In genomic region chr1:246587032-246587431, GRCh38 we compare ENCODE assay signal across 2 cellular contexts.
TF ChIP-seq lines count a peak whose summit lies in the region.

No MANE protein-coding gene starts in this region.

TF ChIP-seq in IMR-90, 13 proteins besides CTCF, POLR2A, EP300 and RAD21 (continued from another document):
- TF ChIP-seq RCOR1 (IDR thresholded peaks at IDR 0.05; ENCODE audit: insufficient replicate concordance, low read length) (no peak), CHD1 (IDR thresholded peaks at IDR 0.05; ENCODE audit: low read depth, low read length) (no peak), RFX5 (IDR thresholded peaks at IDR 0.05; ENCODE audit: low read depth, low read length) (no peak), MXI1 (IDR thresholded peaks at IDR 0.05; ENCODE audit: borderline replicate concordance, low read depth, low read length) (no peak), USF2 (IDR thresholded peaks at IDR 0.05; ENCODE audit: low read depth, low read length) (no peak), ELK1 (IDR thresholded peaks at IDR 0.05; ENCODE audit: borderline replicate concordance, low read depth, low read length) (no peak), MAFK (IDR thresholded peaks at IDR 0.05; ENCODE audit: low read depth, low read length) (no peak), BHLHE40 (IDR thresholded peaks at IDR 0.05; ENCODE audit: low read depth, low read length) (no peak), SMC3 (IDR thresholded peaks at IDR 0.05; ENCODE audit: low read depth, low read length) (no peak), FOS (IDR thresholded peaks at IDR 0.05; ENCODE audit: low read depth, low read length) (no peak), MAZ (IDR thresholded peaks at IDR 0.05; ENCODE audit: borderline replicate concordance, low read depth, low read length) (no peak)

TF ChIP-seq in SK-N-SH treated with all-trans-retinoic acid at 6 μM for 48 hours, 23 proteins besides CTCF, POLR2A, EP300 and RAD21 (continued from another document):
- TF ChIP-seq, protein P1, sequence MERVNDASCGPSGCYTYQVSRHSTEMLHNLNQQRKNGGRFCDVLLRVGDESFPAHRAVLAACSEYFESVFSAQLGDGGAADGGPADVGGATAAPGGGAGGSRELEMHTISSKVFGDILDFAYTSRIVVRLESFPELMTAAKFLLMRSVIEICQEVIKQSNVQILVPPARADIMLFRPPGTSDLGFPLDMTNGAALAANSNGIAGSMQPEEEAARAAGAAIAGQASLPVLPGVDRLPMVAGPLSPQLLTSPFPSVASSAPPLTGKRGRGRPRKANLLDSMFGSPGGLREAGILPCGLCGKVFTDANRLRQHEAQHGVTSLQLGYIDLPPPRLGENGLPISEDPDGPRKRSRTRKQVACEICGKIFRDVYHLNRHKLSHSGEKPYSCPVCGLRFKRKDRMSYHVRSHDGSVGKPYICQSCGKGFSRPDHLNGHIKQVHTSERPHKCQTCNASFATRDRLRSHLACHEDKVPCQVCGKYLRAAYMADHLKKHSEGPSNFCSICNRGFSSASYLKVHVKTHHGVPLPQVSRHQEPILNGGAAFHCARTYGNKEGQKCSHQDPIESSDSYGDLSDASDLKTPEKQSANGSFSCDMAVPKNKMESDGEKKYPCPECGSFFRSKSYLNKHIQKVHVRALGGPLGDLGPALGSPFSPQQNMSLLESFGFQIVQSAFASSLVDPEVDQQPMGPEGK (CRISPR knock-in tag; IDR thresholded peaks at IDR 0.05; ENCODE audit: borderline replicate concordance) = no peak
- no peak for TF ChIP-seq TCF4 (CRISPR knock-in tag; IDR thresholded peaks at IDR 0.05; ENCODE audit: borderline replicate concordance)
- TF ChIP-seq ZNF8 (CRISPR knock-in tag; IDR thresholded peaks at IDR 0.05) = no peak
- no peak for TF ChIP-seq TOX (CRISPR knock-in tag; IDR thresholded peaks at IDR 0.05; ENCODE audit: borderline replicate concordance)
- no peak for TF ChIP-seq RARB (CRISPR knock-in tag; IDR thresholded peaks at IDR 0.05)
- TF ChIP-seq, protein P2, sequence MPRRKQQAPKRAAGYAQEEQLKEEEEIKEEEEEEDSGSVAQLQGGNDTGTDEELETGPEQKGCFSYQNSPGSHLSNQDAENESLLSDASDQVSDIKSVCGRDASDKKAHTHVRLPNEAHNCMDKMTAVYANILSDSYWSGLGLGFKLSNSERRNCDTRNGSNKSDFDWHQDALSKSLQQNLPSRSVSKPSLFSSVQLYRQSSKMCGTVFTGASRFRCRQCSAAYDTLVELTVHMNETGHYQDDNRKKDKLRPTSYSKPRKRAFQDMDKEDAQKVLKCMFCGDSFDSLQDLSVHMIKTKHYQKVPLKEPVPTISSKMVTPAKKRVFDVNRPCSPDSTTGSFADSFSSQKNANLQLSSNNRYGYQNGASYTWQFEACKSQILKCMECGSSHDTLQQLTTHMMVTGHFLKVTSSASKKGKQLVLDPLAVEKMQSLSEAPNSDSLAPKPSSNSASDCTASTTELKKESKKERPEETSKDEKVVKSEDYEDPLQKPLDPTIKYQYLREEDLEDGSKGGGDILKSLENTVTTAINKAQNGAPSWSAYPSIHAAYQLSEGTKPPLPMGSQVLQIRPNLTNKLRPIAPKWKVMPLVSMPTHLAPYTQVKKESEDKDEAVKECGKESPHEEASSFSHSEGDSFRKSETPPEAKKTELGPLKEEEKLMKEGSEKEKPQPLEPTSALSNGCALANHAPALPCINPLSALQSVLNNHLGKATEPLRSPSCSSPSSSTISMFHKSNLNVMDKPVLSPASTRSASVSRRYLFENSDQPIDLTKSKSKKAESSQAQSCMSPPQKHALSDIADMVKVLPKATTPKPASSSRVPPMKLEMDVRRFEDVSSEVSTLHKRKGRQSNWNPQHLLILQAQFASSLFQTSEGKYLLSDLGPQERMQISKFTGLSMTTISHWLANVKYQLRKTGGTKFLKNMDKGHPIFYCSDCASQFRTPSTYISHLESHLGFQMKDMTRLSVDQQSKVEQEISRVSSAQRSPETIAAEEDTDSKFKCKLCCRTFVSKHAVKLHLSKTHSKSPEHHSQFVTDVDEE (CRISPR knock-in tag; IDR thresholded peaks at IDR 0.05) = no peak
- no peak for TF ChIP-seq ESRRG (CRISPR knock-in tag; IDR thresholded peaks at IDR 0.05)
- no peak for TF ChIP-seq CSDC2 (CRISPR knock-in tag; IDR thresholded peaks at IDR 0.05)
- no peak for TF ChIP-seq ISL1 (CRISPR knock-in tag; IDR thresholded peaks at IDR 0.05)
- no peak for TF ChIP-seq BACH2 (CRISPR knock-in tag; IDR thresholded peaks at IDR 0.05; ENCODE audit: borderline replicate concordance)
- TF ChIP-seq ZFP3 (CRISPR knock-in tag; IDR thresholded peaks at IDR 0.05) = no peak
- TF ChIP-seq GLIS3 (CRISPR knock-in tag; IDR thresholded peaks at IDR 0.05) = no peak
- TF ChIP-seq POU6F1 (CRISPR knock-in tag; IDR thresholded peaks at IDR 0.05; ENCODE audit: borderline replicate concordance, low read depth) = no peak
- TF ChIP-seq ZC3H10 (CRISPR knock-in tag; IDR thresholded peaks at IDR 0.05) = no peak
- TF ChIP-seq ZFP30 (CRISPR knock-in tag; IDR thresholded peaks at IDR 0.05) = no peak
- TF ChIP-seq SNAI2 (CRISPR knock-in tag; IDR thresholded peaks at IDR 0.05) = no peak
- TF ChIP-seq ZNF70 (CRISPR knock-in tag; IDR thresholded peaks at IDR 0.05) = no peak
- TF ChIP-seq ZNF565 (CRISPR knock-in tag; conservative IDR thresholded peaks at IDR 0.05; ENCODE audit: low read depth) = no peak
TF ChIP-seq in SK-N-SH treated with all-trans-retinoic acid at 6 μM for 48 hours: peak in this region for 0.
